In the genomic region with DNA sequence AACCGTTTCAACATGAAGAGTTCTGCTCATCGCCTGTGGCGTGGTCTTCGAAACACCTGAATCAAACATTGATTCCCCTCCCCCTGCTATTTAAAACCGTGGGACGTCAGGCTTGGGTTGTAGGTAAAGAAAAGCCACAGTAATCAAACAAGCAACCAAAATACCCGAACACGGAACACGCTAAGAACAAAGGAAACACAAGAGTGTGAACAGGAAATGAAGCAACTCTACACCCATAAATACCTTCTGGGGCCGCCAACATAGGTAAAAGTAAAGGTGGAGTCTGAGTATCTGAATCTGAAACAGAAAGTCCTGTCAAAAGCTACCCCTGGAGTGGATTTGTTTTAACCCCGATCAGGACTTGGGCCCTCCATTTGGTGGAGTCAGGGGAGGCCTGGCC, we compare ENCODE assay signal across 9 cellular contexts. TPM values are rescaled to one million over a fixed set of nuclear protein-coding genes. Genes with fewer than 3 reads are reported as not detected.
DNase-seq lines count a peak whose midpoint lies in the region; ATAC-seq and TF ChIP-seq lines count a peak whose summit lies in the region.
"Not testable (repeated sequence)": the region's sequence is repeated elsewhere in the genome, so short reads cannot be mapped to it uniquely, and the experiment has no call there.
"Had no signal": no experiment of that assay in that cellular context is flagged by ENCODE, and none has a peak within 500 bp of the region (broad histone marks: within the 10 kb centered on the region; RNA-seq: fewer than 3 reads in every experiment).

No MANE protein-coding gene starts in this region.

- CTCF ChIA-PET in HEK293 (lab: Yijun Ruan, JAX); naive thymus-derived CD4-positive, alpha-beta T cell (lab: Charles Lee): not testable (repeated sequence)

- H3K4me1 ChIP-seq in HEK293 (ENCODE audit: control insufficient read depth, insufficient read depth, low read length); body of pancreas; naive thymus-derived CD4-positive, alpha-beta T cell (ENCODE audit: control insufficient read depth in 2 of 2, insufficient read depth in 2 of 2, low read length in 2 of 2): not testable (repeated sequence)

- not testable (repeated sequence) for H3K27me3 ChIP-seq in body of pancreas; naive thymus-derived CD4-positive, alpha-beta T cell (ENCODE audit: control insufficient read depth in 2 of 2, insufficient read depth in 2 of 2, low read length in 2 of 2)

- intact Hi-C loops in body of pancreas (cut with DNase I); naive thymus-derived CD4-positive, alpha-beta T cell (cut with micrococcal nuclease): not testable (repeated sequence)

- H3K4me1 Mint-ChIP-seq in naive thymus-derived CD4-positive, alpha-beta T cell: not testable (repeated sequence)

- peak in 2 of 3 donors; percentile 31 to 43 for TF ChIP-seq POLR2A in body of pancreas (IDR thresholded peaks at IDR 0.05)

- not testable (repeated sequence) for TF ChIP-seq CTCF in HEK293 (tag by site-specific recombination; IDR thresholded peaks at IDR 0.05); body of pancreas (IDR thresholded peaks at IDR 0.05); fibroblast of villous mesenchyme (IDR thresholded peaks at IDR 0.05; ENCODE audit: insufficient read depth, low read depth, low read length)

- not testable (repeated sequence) for H3K36me3 Mint-ChIP-seq in naive thymus-derived CD4-positive, alpha-beta T cell

- POLR2A ChIA-PET in HEK293 (lab: Yijun Ruan, JAX): not testable (repeated sequence)
- POLR2A ChIA-PET in naive thymus-derived CD4-positive, alpha-beta T cell (lab: Charles Lee): interaction anchor here (0.6 kb wide), 1 partner anchor 85 kb away, joined by 3 read pairs; no protein-coding TSS in a partner anchor

- H3K4me3 ChIP-seq in HEK293 (ENCODE audit: low read depth, low read length) (peak overlapping the region; percentile 28), fibroblast of villous mesenchyme (ENCODE audit: low read depth, low read length) (peak overlapping the region; percentile 46)
- not testable (repeated sequence) for H3K4me3 ChIP-seq in body of pancreas; naive thymus-derived CD4-positive, alpha-beta T cell (ENCODE audit: low read length)

- DNase-seq in T follicular helper cell (ENCODE audit: low read depth) (peak; percentile 60), activated T-cell treated with anti-CD3 and anti-CD28 coated beads for 1 hour (ENCODE audit: low read depth) (peak; percentile 18), body of pancreas (peak in 2 of 4 donors; percentile 13 to 17)
- DNase-seq in fibroblast of villous mesenchyme (ENCODE audit: low read depth): not testable (repeated sequence)
- peak in 8 of 9 donors; percentile 30 to 90 (median 87) for DNase-seq in naive thymus-derived CD4-positive, alpha-beta T cell
- peak; percentile 39 for DNase-seq in stimulated activated CD4-positive, alpha-beta T cell treated with anti-CD3 and anti-CD28 coated beads, Interleukin-2, amount 100 ng/mL, for 4 hours (ENCODE audit: low read depth)

- H3K9me3 ChIP-seq in HEK293 (ENCODE audit: control insufficient read depth, insufficient read depth, low read depth, low read length); body of pancreas; naive thymus-derived CD4-positive, alpha-beta T cell (ENCODE audit: control insufficient read depth in 2 of 3, low read length in 3 of 3): not testable (repeated sequence)

- ATAC-seq in body of pancreas; naive thymus-derived CD4-positive, alpha-beta T cell: not testable (repeated sequence)

- peak overlapping the region; percentile 81 to 97 (median 92) for H3K4me3 Mint-ChIP-seq in naive thymus-derived CD4-positive, alpha-beta T cell

- not testable (repeated sequence) for H3K9me3 Mint-ChIP-seq in naive thymus-derived CD4-positive, alpha-beta T cell

- not testable (repeated sequence) for H3K36me3 ChIP-seq in HEK293 (ENCODE audit: control insufficient read depth in 2 of 2, insufficient read depth in 1 of 2, low read length in 2 of 2); body of pancreas (replicated peaks in 1 of 2; ENCODE audit: insufficient read depth in 1 of 2, low read depth in 2 of 2); naive thymus-derived CD4-positive, alpha-beta T cell (ENCODE audit: control insufficient read depth in 2 of 3, insufficient read depth in 3 of 3, low read length in 3 of 3)

- peak overlapping the region; percentile 91 to 99 (median 97) for H3K27ac Mint-ChIP-seq in naive thymus-derived CD4-positive, alpha-beta T cell

- not testable (repeated sequence) for H3K27me3 Mint-ChIP-seq in naive thymus-derived CD4-positive, alpha-beta T cell

- WGBS in body of pancreas, 2 donors: 0% methylated on average over 7 to 11 of the region's 11 CpGs

- H3K27ac ChIP-seq in HEK293 (ENCODE audit: extremely low read depth, low read depth, low read length): peak overlapping the region; percentile 78; the same call in 1 of the 2 replicates
- peak overlapping the region; percentile 85 to 89 (median 88) for H3K27ac ChIP-seq in body of pancreas
- peak overlapping the region; percentile 62 for H3K27ac ChIP-seq in naive thymus-derived CD4-positive, alpha-beta T cell (ENCODE audit: low read depth, low read length)

TF ChIP-seq in HEK293, 187 proteins besides CTCF, POLR2A, EP300 and RAD21:
- TF ChIP-seq, protein P1, sequence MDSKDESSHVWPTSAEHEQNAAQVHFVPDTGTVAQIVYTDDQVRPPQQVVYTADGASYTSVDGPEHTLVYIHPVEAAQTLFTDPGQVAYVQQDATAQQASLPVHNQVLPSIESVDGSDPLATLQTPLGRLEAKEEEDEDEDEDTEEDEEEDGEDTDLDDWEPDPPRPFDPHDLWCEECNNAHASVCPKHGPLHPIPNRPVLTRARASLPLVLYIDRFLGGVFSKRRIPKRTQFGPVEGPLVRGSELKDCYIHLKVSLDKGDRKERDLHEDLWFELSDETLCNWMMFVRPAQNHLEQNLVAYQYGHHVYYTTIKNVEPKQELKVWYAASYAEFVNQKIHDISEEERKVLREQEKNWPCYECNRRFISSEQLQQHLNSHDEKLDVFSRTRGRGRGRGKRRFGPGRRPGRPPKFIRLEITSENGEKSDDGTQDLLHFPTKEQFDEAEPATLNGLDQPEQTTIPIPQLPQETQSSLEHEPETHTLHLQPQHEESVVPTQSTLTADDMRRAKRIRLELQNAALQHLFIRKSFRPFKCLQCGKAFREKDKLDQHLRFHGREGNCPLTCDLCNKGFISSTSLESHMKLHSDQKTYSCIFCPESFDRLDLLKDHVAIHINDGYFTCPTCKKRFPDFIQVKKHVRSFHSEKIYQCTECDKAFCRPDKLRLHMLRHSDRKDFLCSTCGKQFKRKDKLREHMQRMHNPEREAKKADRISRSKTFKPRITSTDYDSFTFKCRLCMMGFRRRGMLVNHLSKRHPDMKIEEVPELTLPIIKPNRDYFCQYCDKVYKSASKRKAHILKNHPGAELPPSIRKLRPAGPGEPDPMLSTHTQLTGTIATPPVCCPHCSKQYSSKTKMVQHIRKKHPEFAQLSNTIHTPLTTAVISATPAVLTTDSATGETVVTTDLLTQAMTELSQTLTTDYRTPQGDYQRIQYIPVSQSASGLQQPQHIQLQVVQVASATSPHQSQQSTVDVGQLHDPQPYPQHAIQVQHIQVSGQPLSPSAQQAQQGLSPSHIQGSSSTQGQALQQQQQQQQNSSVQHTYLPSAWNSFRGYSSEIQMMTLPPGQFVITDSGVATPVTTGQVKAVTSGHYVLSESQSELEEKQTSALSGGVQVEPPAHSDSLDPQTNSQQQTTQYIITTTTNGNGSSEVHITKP (tag by site-specific recombination; IDR thresholded peaks at IDR 0.05): peak; percentile 67
- peak; percentile 26; the same call in 1 of the 2 replicates for TF ChIP-seq PRDM1 (tag by site-specific recombination; IDR thresholded peaks at IDR 0.05)
- TF ChIP-seq, protein P2, sequence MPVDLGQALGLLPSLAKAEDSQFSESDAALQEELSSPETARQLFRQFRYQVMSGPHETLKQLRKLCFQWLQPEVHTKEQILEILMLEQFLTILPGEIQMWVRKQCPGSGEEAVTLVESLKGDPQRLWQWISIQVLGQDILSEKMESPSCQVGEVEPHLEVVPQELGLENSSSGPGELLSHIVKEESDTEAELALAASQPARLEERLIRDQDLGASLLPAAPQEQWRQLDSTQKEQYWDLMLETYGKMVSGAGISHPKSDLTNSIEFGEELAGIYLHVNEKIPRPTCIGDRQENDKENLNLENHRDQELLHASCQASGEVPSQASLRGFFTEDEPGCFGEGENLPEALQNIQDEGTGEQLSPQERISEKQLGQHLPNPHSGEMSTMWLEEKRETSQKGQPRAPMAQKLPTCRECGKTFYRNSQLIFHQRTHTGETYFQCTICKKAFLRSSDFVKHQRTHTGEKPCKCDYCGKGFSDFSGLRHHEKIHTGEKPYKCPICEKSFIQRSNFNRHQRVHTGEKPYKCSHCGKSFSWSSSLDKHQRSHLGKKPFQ (tag by site-specific recombination; IDR thresholded peaks at IDR 0.05): peak; percentile 34; the same call in 1 of the 2 replicates
TF ChIP-seq in HEK293: peak in this region for 3; not testable (repeated sequence) for 184.

RNA-seq across cellular contexts. Expression of a gene that starts 24.7 kb away (rescaled TPM):
- total RNA-seq in body of pancreas: not detected
- total RNA-seq in fibroblast of villous mesenchyme: not detected in 2 replicates
- 1 to 10 TPM in 2 of 5 experiments, under 1 TPM in 3; 0.27 to 5.8 (median 0.94) TPM for total RNA-seq in naive thymus-derived CD4-positive, alpha-beta T cell
- polyA plus RNA-seq in naive thymus-derived CD4-positive, alpha-beta T cell: under 1 TPM; 0.05 to 0.09 TPM
- total RNA-seq: left ventricle myocardium superior, SK-MEL-5 had no signal
